Comparison of ENCODE assay signal across 38 cellular contexts in genomic region chr10:100120550-100120949, GRCh38. TPM values are rescaled to one million over a fixed set of nuclear protein-coding genes. Genes with fewer than 3 reads are reported as not detected.
"Had no signal": no experiment of that assay in that cellular context is flagged by ENCODE, and none has a peak within 500 bp of the region (broad histone marks: within the 10 kb centered on the region; RNA-seq: fewer than 3 reads in every experiment).

No MANE protein-coding gene starts in this region.

- DNase-seq: Karpas-422, Kasumi-1, MG63, MM.1S, MV-4-11, NCI-H1048, NCI-H1092, NCI-H1092 treated with DMSO at 0.1 percent for 48 hours, NCI-H1105, NCI-H1105 treated with DMSO at 0.1 percent for 48 hours, NCI-H1417, NCI-H1417 treated with DMSO at 0.1 percent for 48 hours, NCI-H1436, NCI-H1436 treated with DMSO at 0.1 percent for 48 hours, NCI-H146, NCI-H1694, NCI-H1694 treated with DMSO at 0.1 percent for 48 hours, NCI-H187, NCI-H187 treated with DMSO at 0.1 percent for 48 hours, NCI-H1930, NCI-H2029, NCI-H2029 treated with DMSO at 0.1 percent for 48 hours, NCI-H2081, NCI-H2081 treated with DMSO at 0.1 percent for 48 hours, NCI-H2107, NCI-H2171, NCI-H2171 treated with DMSO at 0.1 percent for 48 hours, NCI-H2227 treated with DMSO at 0.1 percent for 48 hours, NCI-H226, NCI-H345, NCI-H446, NCI-H446 treated with DMSO at 0.1 percent for 48 hours, NCI-H510A, NCI-H510A treated with DMSO at 0.1 percent for 48 hours had no signal

- H3K9me3 ChIP-seq: MG63 had no signal

- H3K4me3 ChIP-seq: MG63 had no signal

- H3K36me3 ChIP-seq: MG63 had no signal

- H3K27me3 ChIP-seq: MG63 had no signal

RNA-seq across cellular contexts. Expression of gene CPN1, which starts 38.9 kb away (rescaled TPM):
- total RNA-seq: LHCN-M2, M059J, MCF 10A, NCI-H460 had no signal
